ENCODE assay signal across 24 cellular contexts in genomic region chr19:32624410-32624809, GRCh38.
"Had no signal": no experiment of that assay in that cellular context is flagged by ENCODE, and none has a peak within 500 bp of the region (broad histone marks: within the 10 kb centered on the region; RNA-seq: fewer than 3 reads in every experiment).

No MANE protein-coding gene starts in this region.

- H3K4me3 Mint-ChIP-seq: activated naive CD4-positive, alpha-beta T cell treated with anti-CD3 and anti-CD28 coated beads for 36 hours; activated naive CD8-positive, alpha-beta T cell treated with anti-CD3 and anti-CD28 coated beads, Interleukin-2, amount 10 ng/mL, durations not matched to agents 7 days and 5 days; activated T-cell treated with anti-CD3 and anti-CD28 coated beads, Interleukin-2, amount 50 U/mL, for 72 hours; immature natural killer cell; natural killer cell treated with Interleukin-12 subunit alpha and Interleukin-12 subunit beta and Interleukin-15 and Interleukin-18, amount 100 ng/mL, for 72 hours; stimulated activated naive CD8-positive, alpha-beta T cell treated with anti-CD3 and anti-CD28 coated beads, Interleukin-15, amount 100 ng/mL, for 72 hours; T-helper 17 cell had no signal

- H3K4me2 ChIP-seq: hepatocyte had no signal

- H3K27ac Mint-ChIP-seq: activated naive CD4-positive, alpha-beta T cell treated with anti-CD3 and anti-CD28 coated beads for 36 hours; activated naive CD8-positive, alpha-beta T cell treated with anti-CD3 and anti-CD28 coated beads, Interleukin-2, amount 10 ng/mL, durations not matched to agents 7 days and 5 days; activated T-cell treated with anti-CD3 and anti-CD28 coated beads, Interleukin-2, amount 50 U/mL, for 72 hours; immature natural killer cell; natural killer cell treated with Interleukin-12 subunit alpha and Interleukin-12 subunit beta and Interleukin-15 and Interleukin-18, amount 100 ng/mL, for 72 hours; T-helper 17 cell had no signal

- DNase-seq: activated CD4-positive, alpha-beta T cell treated with anti-CD3 and anti-CD28 coated beads for 4 hours; activated CD4-positive, alpha-beta T cell treated with anti-CD3 and anti-CD28 coated beads, Interleukin-2, amount 50 U/mL, for 48 hours; activated CD4-positive, CD25-positive, alpha-beta regulatory T cell; activated CD8-positive, alpha-beta memory T cell treated with anti-CD3 and anti-CD28 coated beads, Interleukin-2, amount 50 U/mL, for 48 hours; activated effector memory CD4-positive, alpha-beta T cell treated with Interleukin-2 at 50 U/mL for 16 hours; activated naive CD4-positive, alpha-beta T cell treated with anti-CD3 and anti-CD28 coated beads for 36 hours; activated naive CD8-positive, alpha-beta T cell treated with anti-CD3 and anti-CD28 coated beads, Interleukin-2, amount 10 ng/mL, durations not matched to agents 7 days and 5 days; activated T-cell treated with anti-CD3 and anti-CD28 coated beads, Interleukin-2, amount 50 U/mL, for 72 hours; amygdala; glutamatergic neuron; immature natural killer cell; left ventricle myocardium superior; ovary; stimulated activated CD4-positive, alpha-beta T cell treated with anti-CD3 and anti-CD28 coated beads, Interleukin-12 subunit alpha, Interleukin-12 subunit beta, amount 100 ng/mL, for 4 hours; stimulated activated CD4-positive, alpha-beta T cell treated with anti-CD3 and anti-CD28 coated beads, Interleukin-4, amount 100 ng/mL, for 4 hours; stimulated activated naive CD8-positive, alpha-beta T cell treated with anti-CD3 and anti-CD28 coated beads, Interleukin-15, amount 100 ng/mL, for 72 hours; T-helper 17 cell had no signal

- H3K9me3 ChIP-seq: neutrophil, ovary, prostate gland, tibial nerve had no signal

- ATAC-seq: activated T-cell treated with anti-CD3 and anti-CD28 coated beads, Interleukin-2, amount 50 U/mL, for 72 hours; left ventricle myocardium superior; natural killer cell treated with Interleukin-12 subunit alpha and Interleukin-12 subunit beta and Interleukin-15 and Interleukin-18, amount 100 ng/mL, for 72 hours; stimulated activated naive CD8-positive, alpha-beta T cell treated with anti-CD3 and anti-CD28 coated beads, Interleukin-15, amount 100 ng/mL, for 72 hours; T-helper 17 cell had no signal

- H3K4me1 Mint-ChIP-seq: activated naive CD8-positive, alpha-beta T cell treated with anti-CD3 and anti-CD28 coated beads, Interleukin-2, amount 10 ng/mL, durations not matched to agents 7 days and 5 days; immature natural killer cell; stimulated activated naive CD8-positive, alpha-beta T cell treated with anti-CD3 and anti-CD28 coated beads, Interleukin-15, amount 100 ng/mL, for 72 hours had no signal

- H3K27ac ChIP-seq: coronary artery, epithelial cell of prostate, hepatocyte, neutrophil, ovary, prostate gland, tibial nerve had no signal

- H3K27me3 ChIP-seq: hepatocyte, neutrophil, ovary, tibial nerve had no signal

- H3K4me3 ChIP-seq: coronary artery, hepatocyte, ovary, prostate gland, tibial nerve had no signal

- H3K9me3 Mint-ChIP-seq: activated naive CD4-positive, alpha-beta T cell treated with anti-CD3 and anti-CD28 coated beads for 36 hours; activated naive CD8-positive, alpha-beta T cell treated with anti-CD3 and anti-CD28 coated beads, Interleukin-2, amount 10 ng/mL, durations not matched to agents 7 days and 5 days; activated T-cell treated with anti-CD3 and anti-CD28 coated beads, Interleukin-2, amount 50 U/mL, for 72 hours; immature natural killer cell; natural killer cell treated with Interleukin-12 subunit alpha and Interleukin-12 subunit beta and Interleukin-15 and Interleukin-18, amount 100 ng/mL, for 72 hours; stimulated activated naive CD8-positive, alpha-beta T cell treated with anti-CD3 and anti-CD28 coated beads, Interleukin-15, amount 100 ng/mL, for 72 hours had no signal

- H2AFZ ChIP-seq: hepatocyte had no signal

- H3K27me3 Mint-ChIP-seq: activated naive CD8-positive, alpha-beta T cell treated with anti-CD3 and anti-CD28 coated beads, Interleukin-2, amount 10 ng/mL, durations not matched to agents 7 days and 5 days; natural killer cell treated with Interleukin-12 subunit alpha and Interleukin-12 subunit beta and Interleukin-15 and Interleukin-18, amount 100 ng/mL, for 72 hours; stimulated activated naive CD8-positive, alpha-beta T cell treated with anti-CD3 and anti-CD28 coated beads, Interleukin-15, amount 100 ng/mL, for 72 hours; T-helper 17 cell had no signal

- H3K79me2 ChIP-seq: hepatocyte had no signal

- H3K4me1 ChIP-seq: prostate gland, tibial nerve had no signal

- H3K36me3 ChIP-seq: ovary had no signal
